ENCODE assay signal across 8 cellular contexts in genomic region chrX:38768079-38768478, GRCh38. TPM values are rescaled to one million over a fixed set of nuclear protein-coding genes. Genes with fewer than 3 reads are reported as not detected.
A peak's percentile ranks its signal among the peaks of the same experiment; 100 is the strongest.
DNase-seq lines count a peak whose midpoint lies in the region; ATAC-seq and TF ChIP-seq lines count a peak whose summit lies in the region.

No MANE protein-coding gene starts in this region.

- no peaks in the 10 kb centered on the region for H3K27me3 ChIP-seq in GM23338 (ENCODE audit: insufficient read depth)

- no peaks in the 10 kb centered on the region for H3K36me3 Mint-ChIP-seq in GM23338 (ENCODE audit: low read depth)

- H3K36me3 ChIP-seq in GM23338 (ENCODE audit: insufficient read depth), result no peaks in the 10 kb centered on the region

- H3K4me3 ChIP-seq in GM23338, result no peak overlapping the region

- no peak overlapping the region for H3K27ac ChIP-seq in GM23338 (ENCODE audit: low read depth)

- no peaks in the 10 kb centered on the region for H3K9me3 Mint-ChIP-seq in GM23338

- H3K4me1 ChIP-seq in GM23338 (ENCODE audit: insufficient read depth), result no peaks in the 10 kb centered on the region

- no peak overlapping the region for H3K4me3 Mint-ChIP-seq in GM23338

- no peak overlapping the region for H3K27ac Mint-ChIP-seq in GM23338

- ATAC-seq in GM23338 (no peak), HG03097 (IDR thresholded peaks at IDR 0.05; ENCODE audit: low FRiP score, unreplicated experiment) (no peak), GM19351 (IDR thresholded peaks at IDR 0.05; ENCODE audit: unreplicated experiment) (no peak)

- no peaks in the 10 kb centered on the region for H4K20me1 ChIP-seq in GM23338 (replicated peaks; ENCODE audit: insufficient read depth)

- H3K9me2 ChIP-seq in GM23338 (ENCODE audit: insufficient read depth), result no peaks in the 10 kb centered on the region

- peak; percentile 37; the same call in 1 of the 2 replicates for TF ChIP-seq CTCF in LNCAP (IDR thresholded peaks at IDR 0.05)
- TF ChIP-seq CTCF in GM23338 (conservative IDR thresholded peaks at IDR 0.05; ENCODE audit: low read depth in 2 of 2), result peak in 1 of 2 experiments; percentile 17; a peak in 1 of 4 replicates

- H3K4me2 ChIP-seq in GM23338, result no peak overlapping the region

- no peaks in the 10 kb centered on the region for H3K27me3 Mint-ChIP-seq in GM23338 (ENCODE audit: insufficient read depth, low read depth, poor library complexity)

- H3F3A ChIP-seq in GM23338 (replicated peaks; ENCODE audit: low read depth), result no peaks in the 10 kb centered on the region

- H3K79me2 ChIP-seq in GM23338 (replicated peaks; ENCODE audit: insufficient read depth), result no peaks in the 10 kb centered on the region

- DNase-seq in DMS 273 treated with DMSO at 0.1 percent for 48 hours (lab: John Stamatoyannopoulos, UW) (peak; percentile 4), SW480 (ENCODE audit: low spot score) (peak; percentile 34), kidney tubule cell (ENCODE audit: low spot score) (peak; percentile 6), GM23338 (ENCODE audit: low spot score) (no peak), DMS79 treated with DMSO at 0.1 percent for 48 hours (lab: John Stamatoyannopoulos, UW) (no peak)

- H2AFZ ChIP-seq in GM23338, result no peak overlapping the region

- no peaks in the 10 kb centered on the region for H3K4me1 Mint-ChIP-seq in GM23338

TF ChIP-seq in GM23338, 12 proteins besides CTCF, POLR2A, EP300 and RAD21:
- TF ChIP-seq, protein P1, sequence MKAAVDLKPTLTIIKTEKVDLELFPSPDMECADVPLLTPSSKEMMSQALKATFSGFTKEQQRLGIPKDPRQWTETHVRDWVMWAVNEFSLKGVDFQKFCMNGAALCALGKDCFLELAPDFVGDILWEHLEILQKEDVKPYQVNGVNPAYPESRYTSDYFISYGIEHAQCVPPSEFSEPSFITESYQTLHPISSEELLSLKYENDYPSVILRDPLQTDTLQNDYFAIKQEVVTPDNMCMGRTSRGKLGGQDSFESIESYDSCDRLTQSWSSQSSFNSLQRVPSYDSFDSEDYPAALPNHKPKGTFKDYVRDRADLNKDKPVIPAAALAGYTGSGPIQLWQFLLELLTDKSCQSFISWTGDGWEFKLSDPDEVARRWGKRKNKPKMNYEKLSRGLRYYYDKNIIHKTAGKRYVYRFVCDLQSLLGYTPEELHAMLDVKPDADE (IDR thresholded peaks at IDR 0.05), result no peak
- TF ChIP-seq EZH2 (IDR thresholded peaks at IDR 0.05; ENCODE audit: low read depth, unreplicated experiment) (no peak), CREB1 (CRISPR knock-in tag; IDR thresholded peaks at IDR 0.05; ENCODE audit: low read depth) (no peak), POLR2AphosphoS5 (IDR thresholded peaks at IDR 0.05; ENCODE audit: low read depth) (no peak), JUNB (IDR thresholded peaks at IDR 0.05; ENCODE audit: unreplicated experiment) (no peak), ZNF114 (CRISPR knock-in tag; IDR thresholded peaks at IDR 0.05) (no peak), ZNF331 (CRISPR knock-in tag; IDR thresholded peaks at IDR 0.05; ENCODE audit: low read depth) (no peak), STAT1 (IDR thresholded peaks at IDR 0.05; ENCODE audit: unreplicated experiment) (no peak), EZH2phosphoT487 (IDR thresholded peaks at IDR 0.05; ENCODE audit: unreplicated experiment) (no peak), NANOG (IDR thresholded peaks at IDR 0.05; ENCODE audit: borderline replicate concordance) (no peak)
- TF ChIP-seq, protein P2, sequence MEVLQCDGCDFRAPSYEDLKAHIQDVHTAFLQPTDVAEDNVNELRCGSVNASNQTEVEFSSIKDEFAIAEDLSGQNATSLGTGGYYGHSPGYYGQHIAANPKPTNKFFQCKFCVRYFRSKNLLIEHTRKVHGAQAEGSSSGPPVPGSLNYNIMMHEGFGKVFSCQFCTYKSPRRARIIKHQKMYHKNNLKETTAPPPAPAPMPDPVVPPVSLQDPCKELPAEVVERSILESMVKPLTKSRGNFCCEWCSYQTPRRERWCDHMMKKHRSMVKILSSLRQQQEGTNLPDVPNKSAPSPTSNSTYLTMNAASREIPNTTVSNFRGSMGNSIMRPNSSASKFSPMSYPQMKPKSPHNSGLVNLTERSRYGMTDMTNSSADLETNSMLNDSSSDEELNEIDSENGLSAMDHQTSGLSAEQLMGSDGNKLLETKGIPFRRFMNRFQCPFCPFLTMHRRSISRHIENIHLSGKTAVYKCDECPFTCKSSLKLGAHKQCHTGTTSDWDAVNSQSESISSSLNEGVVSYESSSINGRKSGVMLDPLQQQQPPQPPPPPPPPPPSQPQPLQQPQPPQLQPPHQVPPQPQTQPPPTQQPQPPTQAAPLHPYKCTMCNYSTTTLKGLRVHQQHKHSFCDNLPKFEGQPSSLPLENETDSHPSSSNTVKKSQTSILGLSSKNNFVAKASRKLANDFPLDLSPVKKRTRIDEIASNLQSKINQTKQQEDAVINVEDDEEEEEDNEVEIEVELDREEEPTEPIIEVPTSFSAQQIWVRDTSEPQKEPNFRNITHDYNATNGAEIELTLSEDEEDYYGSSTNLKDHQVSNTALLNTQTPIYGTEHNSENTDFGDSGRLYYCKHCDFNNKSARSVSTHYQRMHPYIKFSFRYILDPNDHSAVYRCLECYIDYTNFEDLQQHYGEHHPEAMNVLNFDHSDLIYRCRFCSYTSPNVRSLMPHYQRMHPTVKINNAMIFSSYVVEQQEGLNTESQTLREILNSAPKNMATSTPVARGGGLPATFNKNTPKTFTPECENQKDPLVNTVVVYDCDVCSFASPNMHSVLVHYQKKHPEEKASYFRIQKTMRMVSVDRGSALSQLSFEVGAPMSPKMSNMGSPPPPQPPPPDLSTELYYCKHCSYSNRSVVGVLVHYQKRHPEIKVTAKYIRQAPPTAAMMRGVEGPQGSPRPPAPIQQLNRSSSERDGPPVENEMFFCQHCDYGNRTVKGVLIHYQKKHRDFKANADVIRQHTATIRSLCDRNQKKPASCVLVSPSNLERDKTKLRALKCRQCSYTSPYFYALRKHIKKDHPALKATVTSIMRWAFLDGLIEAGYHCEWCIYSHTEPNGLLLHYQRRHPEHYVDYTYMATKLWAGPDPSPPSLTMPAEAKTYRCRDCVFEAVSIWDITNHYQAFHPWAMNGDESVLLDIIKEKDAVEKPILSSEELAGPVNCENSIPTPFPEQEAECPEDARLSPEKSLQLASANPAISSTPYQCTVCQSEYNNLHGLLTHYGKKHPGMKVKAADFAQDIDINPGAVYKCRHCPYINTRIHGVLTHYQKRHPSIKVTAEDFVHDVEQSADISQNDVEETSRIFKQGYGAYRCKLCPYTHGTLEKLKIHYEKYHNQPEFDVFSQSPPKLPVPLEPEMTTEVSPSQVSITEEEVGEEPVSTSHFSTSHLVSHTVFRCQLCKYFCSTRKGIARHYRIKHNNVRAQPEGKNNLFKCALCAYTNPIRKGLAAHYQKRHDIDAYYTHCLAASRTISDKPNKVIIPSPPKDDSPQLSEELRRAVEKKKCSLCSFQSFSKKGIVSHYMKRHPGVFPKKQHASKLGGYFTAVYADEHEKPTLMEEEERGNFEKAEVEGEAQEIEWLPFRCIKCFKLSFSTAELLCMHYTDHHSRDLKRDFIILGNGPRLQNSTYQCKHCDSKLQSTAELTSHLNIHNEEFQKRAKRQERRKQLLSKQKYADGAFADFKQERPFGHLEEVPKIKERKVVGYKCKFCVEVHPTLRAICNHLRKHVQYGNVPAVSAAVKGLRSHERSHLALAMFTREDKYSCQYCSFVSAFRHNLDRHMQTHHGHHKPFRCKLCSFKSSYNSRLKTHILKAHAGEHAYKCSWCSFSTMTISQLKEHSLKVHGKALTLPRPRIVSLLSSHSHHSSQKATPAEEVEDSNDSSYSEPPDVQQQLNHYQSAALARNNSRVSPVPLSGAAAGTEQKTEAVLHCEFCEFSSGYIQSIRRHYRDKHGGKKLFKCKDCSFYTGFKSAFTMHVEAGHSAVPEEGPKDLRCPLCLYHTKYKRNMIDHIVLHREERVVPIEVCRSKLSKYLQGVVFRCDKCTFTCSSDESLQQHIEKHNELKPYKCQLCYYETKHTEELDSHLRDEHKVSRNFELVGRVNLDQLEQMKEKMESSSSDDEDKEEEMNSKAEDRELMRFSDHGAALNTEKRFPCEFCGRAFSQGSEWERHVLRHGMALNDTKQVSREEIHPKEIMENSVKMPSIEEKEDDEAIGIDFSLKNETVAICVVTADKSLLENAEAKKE (CRISPR knock-in tag; IDR thresholded peaks at IDR 0.05), result no peak
- TF ChIP-seq, protein P3, sequence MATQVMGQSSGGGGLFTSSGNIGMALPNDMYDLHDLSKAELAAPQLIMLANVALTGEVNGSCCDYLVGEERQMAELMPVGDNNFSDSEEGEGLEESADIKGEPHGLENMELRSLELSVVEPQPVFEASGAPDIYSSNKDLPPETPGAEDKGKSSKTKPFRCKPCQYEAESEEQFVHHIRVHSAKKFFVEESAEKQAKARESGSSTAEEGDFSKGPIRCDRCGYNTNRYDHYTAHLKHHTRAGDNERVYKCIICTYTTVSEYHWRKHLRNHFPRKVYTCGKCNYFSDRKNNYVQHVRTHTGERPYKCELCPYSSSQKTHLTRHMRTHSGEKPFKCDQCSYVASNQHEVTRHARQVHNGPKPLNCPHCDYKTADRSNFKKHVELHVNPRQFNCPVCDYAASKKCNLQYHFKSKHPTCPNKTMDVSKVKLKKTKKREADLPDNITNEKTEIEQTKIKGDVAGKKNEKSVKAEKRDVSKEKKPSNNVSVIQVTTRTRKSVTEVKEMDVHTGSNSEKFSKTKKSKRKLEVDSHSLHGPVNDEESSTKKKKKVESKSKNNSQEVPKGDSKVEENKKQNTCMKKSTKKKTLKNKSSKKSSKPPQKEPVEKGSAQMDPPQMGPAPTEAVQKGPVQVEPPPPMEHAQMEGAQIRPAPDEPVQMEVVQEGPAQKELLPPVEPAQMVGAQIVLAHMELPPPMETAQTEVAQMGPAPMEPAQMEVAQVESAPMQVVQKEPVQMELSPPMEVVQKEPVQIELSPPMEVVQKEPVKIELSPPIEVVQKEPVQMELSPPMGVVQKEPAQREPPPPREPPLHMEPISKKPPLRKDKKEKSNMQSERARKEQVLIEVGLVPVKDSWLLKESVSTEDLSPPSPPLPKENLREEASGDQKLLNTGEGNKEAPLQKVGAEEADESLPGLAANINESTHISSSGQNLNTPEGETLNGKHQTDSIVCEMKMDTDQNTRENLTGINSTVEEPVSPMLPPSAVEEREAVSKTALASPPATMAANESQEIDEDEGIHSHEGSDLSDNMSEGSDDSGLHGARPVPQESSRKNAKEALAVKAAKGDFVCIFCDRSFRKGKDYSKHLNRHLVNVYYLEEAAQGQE (IDR thresholded peaks at IDR 0.05; ENCODE audit: unreplicated experiment), result no peak

RNA-seq across cellular contexts. Expression of gene MID1IP1, which starts 33.2 kb away (rescaled TPM):
- total RNA-seq in GM23338 (2014; rRNA removed; shearing (Covaris generic)), result 155 and 161 TPM in 2 replicates
- 26.1 and 28.5 TPM in 2 replicates for polyA plus RNA-seq in GM23338 (2016; fragmentation: Nextera tagmentation; extraction: Ambion mirVana)

Comparison
In these comparisons a context has a peak if more than half of its experiments do, and no peak if none do; other contexts are left out.
1. DNase-seq: peak in DMS 273 treated with DMSO at 0.1 percent for 48 hours (single experiment), SW480 (single experiment) and kidney tubule cell (single experiment); none in GM23338 (single experiment) and DMS79 treated with DMSO at 0.1 percent for 48 hours (single experiment).